In the genomic region with DNA sequence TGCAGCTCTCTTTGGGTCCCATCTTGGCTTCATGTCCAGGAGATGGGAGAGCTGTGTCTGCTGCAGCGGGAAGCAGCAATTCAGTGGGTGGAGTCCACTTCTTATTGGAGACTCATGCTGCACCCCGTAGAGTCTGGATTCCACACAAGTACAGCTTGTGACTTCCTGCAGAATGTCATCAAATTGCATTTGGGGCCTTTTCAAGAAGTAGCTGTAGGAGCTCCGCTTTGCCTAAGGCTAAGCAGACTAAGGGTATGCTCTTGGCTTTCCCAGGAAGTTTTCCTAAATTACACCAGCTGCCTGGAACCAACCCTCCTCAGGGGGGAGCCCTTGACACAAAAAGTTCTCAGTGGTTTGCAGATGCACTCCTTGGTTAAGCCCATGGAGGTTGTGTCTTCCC, we compare ENCODE assay signal across 8 cellular contexts. TPM values are rescaled to one million over a fixed set of nuclear protein-coding genes. Genes with fewer than 3 reads are reported as not detected.
A peak's percentile ranks its signal among the peaks of the same experiment; 100 is the strongest.
DNase-seq lines count a peak whose midpoint lies in the region; ATAC-seq and TF ChIP-seq lines count a peak whose summit lies in the region.

No MANE protein-coding gene starts in this region.

- H3K27ac ChIP-seq in parathyroid adenoma, result no peak overlapping the region

- H3K36me3 ChIP-seq in parathyroid adenoma (ENCODE audit: control insufficient read depth, insufficient read depth, low read length), result no peaks in the 10 kb centered on the region

- ATAC-seq in stimulated activated effector memory CD8-positive, alpha-beta T cell treated with anti-CD3 and anti-CD28 coated beads, Interleukin-12 subunit alpha, Interleukin-12 subunit beta, amount 100 ng/mL, for 72 hours, result no peak
- no peak for ATAC-seq in activated naive CD4-positive, alpha-beta T cell treated with anti-CD3 and anti-CD28 coated beads, Interleukin-2, amount 50 U/mL, for 72 hours

- H3K27ac Mint-ChIP-seq in stimulated activated effector memory CD8-positive, alpha-beta T cell treated with anti-CD3 and anti-CD28 coated beads, Interleukin-12 subunit alpha, Interleukin-12 subunit beta, amount 100 ng/mL, for 72 hours, result no peak overlapping the region
- no peak overlapping the region for H3K27ac Mint-ChIP-seq in activated naive CD4-positive, alpha-beta T cell treated with anti-CD3 and anti-CD28 coated beads, Interleukin-2, amount 50 U/mL, for 72 hours

- POLR2A ChIA-PET in GM10248 (lab: Yijun Ruan, JAX), result no interaction called here

- no peak overlapping the region for H3K4me2 ChIP-seq in parathyroid adenoma (ENCODE audit: low read length)

- no peak overlapping the region for H3K9ac ChIP-seq in parathyroid adenoma

- H3K4me3 ChIP-seq in choroid plexus epithelial cell (ENCODE audit: low read depth, low read length) (peak overlapping the region; percentile 7), parathyroid adenoma (ENCODE audit: low read depth, low read length) (no peak overlapping the region)

- DNase-seq in GM10248 (ENCODE audit: extremely low spot score) (no peak), NCI-H1105 treated with DMSO at 0.1 percent for 48 hours (lab: John Stamatoyannopoulos, UW) (peak; percentile 50), choroid plexus epithelial cell (ENCODE audit: low read depth) (peak; percentile 91), NOMO-1 treated with dmso at 0.1 percent for 144 hours (lab: John Stamatoyannopoulos, UW; ENCODE audit: unreplicated experiment) (no peak), activated gamma-delta T cell (lab: John Stamatoyannopoulos, UW) (no peak)
- no peak for DNase-seq in stimulated activated effector memory CD8-positive, alpha-beta T cell treated with anti-CD3 and anti-CD28 coated beads, Interleukin-12 subunit alpha, Interleukin-12 subunit beta, amount 100 ng/mL, for 72 hours (ENCODE audit: low spot score in 2 of 2)
- no peak for DNase-seq in activated naive CD4-positive, alpha-beta T cell treated with anti-CD3 and anti-CD28 coated beads, Interleukin-2, amount 50 U/mL, for 72 hours (ENCODE audit: low spot score in 2 of 2)

- H3K4me1 ChIP-seq in parathyroid adenoma, result no peaks in the 10 kb centered on the region

- no peak overlapping the region for H3K4me3 Mint-ChIP-seq in stimulated activated effector memory CD8-positive, alpha-beta T cell treated with anti-CD3 and anti-CD28 coated beads, Interleukin-12 subunit alpha, Interleukin-12 subunit beta, amount 100 ng/mL, for 72 hours

- H3K4me1 Mint-ChIP-seq in stimulated activated effector memory CD8-positive, alpha-beta T cell treated with anti-CD3 and anti-CD28 coated beads, Interleukin-12 subunit alpha, Interleukin-12 subunit beta, amount 100 ng/mL, for 72 hours, result peaks cover 21% of the 10 kb centered on the region

- H3K36me3 Mint-ChIP-seq in stimulated activated effector memory CD8-positive, alpha-beta T cell treated with anti-CD3 and anti-CD28 coated beads, Interleukin-12 subunit alpha, Interleukin-12 subunit beta, amount 100 ng/mL, for 72 hours, result no peaks in the 10 kb centered on the region
- H3K36me3 Mint-ChIP-seq in activated naive CD4-positive, alpha-beta T cell treated with anti-CD3 and anti-CD28 coated beads, Interleukin-2, amount 50 U/mL, for 72 hours, result no peaks in the 10 kb centered on the region

- H3K9me3 ChIP-seq in parathyroid adenoma (ENCODE audit: control insufficient read depth, low read length), result no peaks in the 10 kb centered on the region

- CTCF ChIA-PET in GM10248 (lab: Yijun Ruan, JAX), result interaction anchor here (0.6 to 14.0 kb wide), 9 partner anchors 10 to 553 kb away, joined by 3 to 135 read pairs (median 3); a partner anchor contains a TSS

- no peaks in the 10 kb centered on the region for H3K27me3 ChIP-seq in parathyroid adenoma (ENCODE audit: control insufficient read depth, insufficient read depth, low read length)

- H2AFZ ChIP-seq in parathyroid adenoma, result no peak overlapping the region

- no peaks in the 10 kb centered on the region for H3K79me2 ChIP-seq in parathyroid adenoma

- peak; percentile 32 for TF ChIP-seq CTCF in GM10248 (IDR thresholded peaks at IDR 0.05; ENCODE audit: control extremely low read depth, extremely low read depth, low read depth, missing control alignments)
- TF ChIP-seq CTCF in choroid plexus epithelial cell (conservative IDR thresholded peaks at IDR 0.05; ENCODE audit: low read depth, low read length), result peak; percentile 76
- TF ChIP-seq CTCF in parathyroid adenoma (IDR thresholded peaks at IDR 0.05), result peak; percentile 46

- H3K9me3 Mint-ChIP-seq in stimulated activated effector memory CD8-positive, alpha-beta T cell treated with anti-CD3 and anti-CD28 coated beads, Interleukin-12 subunit alpha, Interleukin-12 subunit beta, amount 100 ng/mL, for 72 hours, result no peaks in the 10 kb centered on the region
- no peaks in the 10 kb centered on the region for H3K9me3 Mint-ChIP-seq in activated naive CD4-positive, alpha-beta T cell treated with anti-CD3 and anti-CD28 coated beads, Interleukin-2, amount 50 U/mL, for 72 hours

RNA-seq across cellular contexts. Expression of a gene that starts 5.7 kb away (rescaled TPM):
- 10 to 100 TPM; 11.1 to 12.8 TPM for total RNA-seq in activated naive CD4-positive, alpha-beta T cell treated with anti-CD3 and anti-CD28 coated beads, Interleukin-2, amount 50 U/mL, for 72 hours

RNA-seq across cellular contexts. Expression of a gene that starts 18.3 kb away (rescaled TPM):
- total RNA-seq in activated naive CD4-positive, alpha-beta T cell treated with anti-CD3 and anti-CD28 coated beads, Interleukin-2, amount 50 U/mL, for 72 hours, result 10 to 100 TPM; 37.3 to 48.7 TPM

RNA-seq across cellular contexts. Expression of a gene that starts 45.8 kb away (rescaled TPM):
- total RNA-seq in activated naive CD4-positive, alpha-beta T cell treated with anti-CD3 and anti-CD28 coated beads, Interleukin-2, amount 50 U/mL, for 72 hours, result 10 to 100 TPM; 36.2 to 50.2 TPM

RNA-seq across cellular contexts. Expression of a gene that starts 49.3 kb away (rescaled TPM):
- total RNA-seq in activated naive CD4-positive, alpha-beta T cell treated with anti-CD3 and anti-CD28 coated beads, Interleukin-2, amount 50 U/mL, for 72 hours, result under 1 TPM in 1 of 2 donors, not detected in 1; 0.55 TPM

Comparison
In these comparisons a context has a peak if more than half of its experiments do, and no peak if none do; other contexts are left out.
1. DNase-seq: peak in NCI-H1105 treated with DMSO at 0.1 percent for 48 hours (single experiment) and choroid plexus epithelial cell (single experiment); none in GM10248 (single experiment), NOMO-1 treated with dmso at 0.1 percent for 144 hours (single experiment), stimulated activated effector memory CD8-positive, alpha-beta T cell treated with anti-CD3 and anti-CD28 coated beads, Interleukin-12 subunit alpha, Interleukin-12 subunit beta, amount 100 ng/mL, for 72 hours (0 of 2), activated gamma-delta T cell (single experiment) and activated naive CD4-positive, alpha-beta T cell treated with anti-CD3 and anti-CD28 coated beads, Interleukin-2, amount 50 U/mL, for 72 hours (0 of 2).
2. Peak in every context shown above with its lines, with median percentiles within 50 percentile points of each other: CTCF ChIP-seq.